7 cellular contexts compared by ENCODE assay signal in the genomic region with DNA sequence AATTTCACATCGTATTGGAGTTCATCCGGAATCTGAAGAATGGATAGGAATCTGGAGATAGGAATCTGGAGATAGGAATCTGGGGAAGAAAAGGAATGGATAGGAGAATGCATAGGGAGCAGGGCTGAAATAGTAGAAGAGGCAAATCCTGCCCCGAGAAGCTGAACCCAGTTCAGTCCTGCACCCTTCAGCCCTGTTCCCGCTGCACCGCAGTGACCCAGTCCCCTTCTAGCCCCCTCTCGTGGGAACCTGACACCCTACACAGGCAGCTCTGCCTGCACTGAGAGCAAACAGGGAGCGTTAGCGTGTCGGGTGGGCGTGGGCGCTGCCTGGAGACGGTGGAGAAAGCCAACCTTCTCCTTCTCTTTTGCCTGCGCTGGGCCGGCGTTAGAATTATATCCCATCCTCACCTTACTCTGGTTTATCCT. TPM values are rescaled to one million over a fixed set of nuclear protein-coding genes. Genes with fewer than 3 reads are reported as not detected.
DNase-seq lines count a peak whose midpoint lies in the region; ATAC-seq and TF ChIP-seq lines count a peak whose summit lies in the region.
"Had no signal": no experiment of that assay in that cellular context is flagged by ENCODE, and none has a peak within 500 bp of the region (broad histone marks: within the 10 kb centered on the region; RNA-seq: fewer than 3 reads in every experiment).

No MANE protein-coding gene starts in this region.

- H3K36me3 ChIP-seq in right atrium auricular region: no peaks in the 10 kb centered on the region
- no peaks in the 10 kb centered on the region for H3K36me3 ChIP-seq in stomach

- DNase-seq in NCI-H345 (lab: John Stamatoyannopoulos, UW): peak; percentile 44
- no peak for DNase-seq in NCI-H345 treated with DMSO at 0.1 percent for 48 hours (lab: John Stamatoyannopoulos, UW; ENCODE audit: unreplicated experiment)
- no peak for DNase-seq in right atrium auricular region (ENCODE audit: low spot score)
- DNase-seq in stomach: peak; percentile 31
- DNase-seq in foreskin fibroblast: no peak

- TF ChIP-seq EP300 in stomach (IDR thresholded peaks at IDR 0.05): no peak

- H3K27ac ChIP-seq in right atrium auricular region: no peak overlapping the region
- peak overlapping the region; percentile 65 to 90 (median 82) for H3K27ac ChIP-seq in stomach

- ATAC-seq in GM19023 (IDR thresholded peaks at IDR 0.05; ENCODE audit: unreplicated experiment): no peak

- whole genome bisulfite sequencing in stomach, 5 donors: 9 to 15% (median 10%) methylated on average over 15 of the region's 15 CpGs

- no peaks in the 10 kb centered on the region for H3K9me3 ChIP-seq in right atrium auricular region
- no peaks in the 10 kb centered on the region for H3K9me3 ChIP-seq in stomach

- no peak for TF ChIP-seq POLR2A in stomach (IDR thresholded peaks at IDR 0.05)

- TF ChIP-seq CTCF in right atrium auricular region (IDR thresholded peaks at IDR 0.05): no peak
- TF ChIP-seq CTCF in stomach (IDR thresholded peaks at IDR 0.05): no peak
- TF ChIP-seq CTCF in foreskin fibroblast (IDR thresholded peaks at IDR 0.05; ENCODE audit: low read depth, low read length): no peak

- intact Hi-C loops in stomach (cut with DNase I; ENCODE audit: low total_unique reads): no loop called here

- H3K27me3 ChIP-seq in right atrium auricular region (no peaks in the 10 kb centered on the region), stomach (peaks cover 5 to 47% (median 23%) of the 10 kb centered on the region in 3 donors)

- H3K4me3 ChIP-seq in right atrium auricular region (peak overlapping the region; percentile 33 to 51), stomach (peak overlapping the region; percentile 42 to 58 (median 49)), foreskin fibroblast (ENCODE audit: low read depth in 1 of 2, low read length in 2 of 2) (no peak overlapping the region)

- H3K4me1 ChIP-seq in right atrium auricular region (peaks cover 0 to 18% of the 10 kb centered on the region in 2 donors), stomach (peaks cover 15 to 36% (median 32%) of the 10 kb centered on the region in 4 donors)

RNA-seq across cellular contexts. Expression of a gene that starts 1.1 kb away (rescaled TPM):
- total RNA-seq in right atrium auricular region (not detected), stomach (10 to 100 TPM in 4 of 5 donors, not detected in 1; 17.5 to 47.8 (median 30.2) TPM)
- 10 to 100 TPM in 1 of 3 donors, 1 to 10 TPM in 2; 6.5 to 11.5 (median 7.5) TPM for polyA plus RNA-seq in stomach
- total RNA-seq: activated T-helper 2 cell treated with anti-CD3 and anti-CD28 coated beads, Interferon-gamma antibody, Interleukin-2, Interleukin-4, amounts not matched to agents 10 μg/mL and 5 μg/mL and 100 μg/mL, durations not matched to agents 14 hours and 24 hours and 36 hours had no signal

RNA-seq across cellular contexts. Expression of a gene that starts 19.7 kb away (rescaled TPM):
- total RNA-seq in right atrium auricular region (not detected), stomach (not detected)
- under 1 TPM in 1 of 3 donors, not detected in 2; 0.08 TPM for polyA plus RNA-seq in stomach
- total RNA-seq: activated T-helper 2 cell treated with anti-CD3 and anti-CD28 coated beads, Interferon-gamma antibody, Interleukin-2, Interleukin-4, amounts not matched to agents 10 μg/mL and 5 μg/mL and 100 μg/mL, durations not matched to agents 14 hours and 24 hours and 36 hours had no signal

RNA-seq across cellular contexts. Expression of a gene that starts 24.1 kb away (rescaled TPM):
- total RNA-seq in right atrium auricular region (10 to 100 TPM; 26.7 to 37.6 TPM), stomach (100 to 1,000 TPM in 2 of 5 donors, 10 to 100 TPM in 3; 22.9 to 324 (median 44.6) TPM)
- 10 to 100 TPM; 17.0 to 32.1 (median 19.6) TPM for polyA plus RNA-seq in stomach

RNA-seq across cellular contexts. Expression of a gene that starts 53.2 kb away (rescaled TPM):
- not detected for total RNA-seq in right atrium auricular region
- not detected for total RNA-seq in stomach
- polyA plus RNA-seq in stomach: not detected
- total RNA-seq: activated T-helper 2 cell treated with anti-CD3 and anti-CD28 coated beads, Interferon-gamma antibody, Interleukin-2, Interleukin-4, amounts not matched to agents 10 μg/mL and 5 μg/mL and 100 μg/mL, durations not matched to agents 14 hours and 24 hours and 36 hours had no signal

RNA-seq across cellular contexts. Expression of a gene that starts 59.6 kb away (rescaled TPM):
- total RNA-seq in right atrium auricular region (not detected), stomach (not detected)
- polyA plus RNA-seq in stomach: not detected
- total RNA-seq: activated T-helper 2 cell treated with anti-CD3 and anti-CD28 coated beads, Interferon-gamma antibody, Interleukin-2, Interleukin-4, amounts not matched to agents 10 μg/mL and 5 μg/mL and 100 μg/mL, durations not matched to agents 14 hours and 24 hours and 36 hours had no signal

Comparison
In these comparisons a context has a peak if more than half of its experiments do, and no peak if none do; other contexts are left out.
1. DNase-seq: peak in NCI-H345 (single experiment) and stomach (single experiment); none in NCI-H345 treated with DMSO at 0.1 percent for 48 hours (single experiment), right atrium auricular region (single experiment) and foreskin fibroblast (0 of 2).
2. H3K27ac ChIP-seq: peak in stomach (5 of 5); none in right atrium auricular region (0 of 2).
3. H3K4me3 ChIP-seq: peak in right atrium auricular region (2 of 2) and stomach (4 of 4); none in foreskin fibroblast (0 of 2).